ENCODE assay signal across 9 cellular contexts in the genomic region with DNA sequence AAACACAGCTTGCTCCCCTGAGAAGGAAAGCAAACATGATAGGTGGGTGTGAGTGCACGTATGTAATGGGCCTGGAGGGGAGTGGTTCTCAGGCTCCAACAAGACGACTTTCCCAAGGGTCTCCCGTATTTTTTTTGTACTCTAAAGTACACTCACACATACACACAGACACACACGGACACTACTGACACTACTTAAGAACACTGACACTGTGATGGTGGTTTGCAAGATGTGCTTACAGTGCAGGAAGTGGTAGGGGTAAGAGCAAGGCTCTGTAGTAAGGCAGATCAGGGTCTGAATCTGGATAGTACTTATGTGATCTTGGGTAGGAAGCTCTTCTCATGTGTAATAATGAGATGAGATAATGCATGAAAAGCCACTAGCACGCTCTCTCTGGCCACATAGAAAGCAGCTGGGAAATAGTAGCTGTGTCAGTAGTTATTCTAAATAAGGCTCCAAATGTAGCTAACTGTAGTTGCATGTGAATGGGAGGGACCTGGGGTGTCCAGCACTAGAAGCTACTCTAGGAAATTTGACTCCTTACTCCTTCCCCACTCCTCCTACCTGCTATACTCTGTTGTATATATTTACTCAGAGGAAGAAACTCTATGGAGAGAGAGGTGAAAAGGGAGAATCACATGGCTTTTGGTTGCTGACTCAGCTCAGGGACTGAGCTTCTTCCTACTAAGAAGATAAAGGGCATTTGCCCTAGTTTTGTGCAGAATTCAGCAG. TPM values are rescaled to one million over a fixed set of nuclear protein-coding genes. Genes with fewer than 3 reads are reported as not detected.
A peak's percentile ranks its signal among the peaks of the same experiment; 100 is the strongest.
DNase-seq lines count a peak whose midpoint lies in the region; ATAC-seq and TF ChIP-seq lines count a peak whose summit lies in the region.
"Had no signal": no experiment of that assay in that cellular context is flagged by ENCODE, and none has a peak within 500 bp of the region (broad histone marks: within the 10 kb centered on the region; RNA-seq: fewer than 3 reads in every experiment).

No MANE protein-coding gene starts in this region.

- peak overlapping the region; percentile 65 for H3K4me3 Mint-ChIP-seq in activated T-cell treated with anti-CD3 and anti-CD28 coated beads, Interleukin-2, amount 50 U/mL, for 72 hours

- H3K4me1 ChIP-seq in HUES48 (ENCODE audit: control insufficient read depth, insufficient read depth, low read length) (peaks cover 45% of the 10 kb centered on the region), mucosa of descending colon (ENCODE audit: low read depth) (no peaks in the 10 kb centered on the region), esophagus muscularis mucosa (no peaks in the 10 kb centered on the region)
- H3K4me1 ChIP-seq: esophagus squamous epithelium had no signal

- H3K4me3 ChIP-seq in HUES48 (ENCODE audit: low read depth, low read length) (no peak overlapping the region), mucosa of descending colon (no peak overlapping the region), esophagus muscularis mucosa (no peak overlapping the region)
- H3K4me3 ChIP-seq: esophagus squamous epithelium had no signal

- no peaks in the 10 kb centered on the region for H3K36me3 Mint-ChIP-seq in activated T-cell treated with anti-CD3 and anti-CD28 coated beads, Interleukin-2, amount 50 U/mL, for 72 hours (ENCODE audit: insufficient read depth in 2 of 2)

- peak; percentile 34 to 47 for DNase-seq in activated T-cell treated with anti-CD3 and anti-CD28 coated beads, Interleukin-2, amount 50 U/mL, for 72 hours
- no peak for DNase-seq in mucosa of descending colon
- no peak for DNase-seq in esophagus muscularis mucosa (ENCODE audit: extremely low spot score)
- no peak for DNase-seq in Right ventricle myocardium inferior (ENCODE audit: missing footprints)
- DNase-seq: esophagus squamous epithelium had no signal

- H3K9me3 ChIP-seq in HUES48 (ENCODE audit: control insufficient read depth, insufficient read depth, low read length) (no peaks in the 10 kb centered on the region), mucosa of descending colon (no peaks in the 10 kb centered on the region), esophagus muscularis mucosa (no peaks in the 10 kb centered on the region)
- H3K9me3 ChIP-seq: esophagus squamous epithelium had no signal

- no peak for TF ChIP-seq POLR2A in esophagus muscularis mucosa (IDR thresholded peaks at IDR 0.05; ENCODE audit: low read depth)

- intact Hi-C loops in mucosa of descending colon (cut with DNase I, micrococcal nuclease), result no loop called here
- intact Hi-C loops in esophagus muscularis mucosa (cut with DNase I), result no loop called here
- intact Hi-C loops in Right ventricle myocardium inferior (cut with DNase I), result no loop called here

- no peak overlapping the region for H3K9ac ChIP-seq in HUES48 (ENCODE audit: low read depth, low read length)

- WGBS in esophagus muscularis mucosa, result 62% methylated on average over 5 of the region's 5 CpGs

- H3K27ac Mint-ChIP-seq in activated T-cell treated with anti-CD3 and anti-CD28 coated beads, Interleukin-2, amount 50 U/mL, for 72 hours, result peak overlapping the region; percentile 61

- H3K9me3 Mint-ChIP-seq in activated T-cell treated with anti-CD3 and anti-CD28 coated beads, Interleukin-2, amount 50 U/mL, for 72 hours, result no peaks in the 10 kb centered on the region

- peaks cover 42% of the 10 kb centered on the region for H3K4me1 Mint-ChIP-seq in activated T-cell treated with anti-CD3 and anti-CD28 coated beads, Interleukin-2, amount 50 U/mL, for 72 hours (ENCODE audit: low read depth)

- ATAC-seq in GM18498 (IDR thresholded peaks at IDR 0.05; ENCODE audit: unreplicated experiment) (peak; percentile 72), mucosa of descending colon (peak; percentile 86), GM18873 (IDR thresholded peaks at IDR 0.05; ENCODE audit: low FRiP score, unreplicated experiment) (no peak), HG03159 (IDR thresholded peaks at IDR 0.05; ENCODE audit: unreplicated experiment) (no peak), Right ventricle myocardium inferior (no peak)
- peak; percentile 99 for ATAC-seq in activated T-cell treated with anti-CD3 and anti-CD28 coated beads, Interleukin-2, amount 50 U/mL, for 72 hours (replicated peaks in 1 of 2)

- H3K27me3 Mint-ChIP-seq in activated T-cell treated with anti-CD3 and anti-CD28 coated beads, Interleukin-2, amount 50 U/mL, for 72 hours (ENCODE audit: low read depth), result no peaks in the 10 kb centered on the region

- H3K27me3 ChIP-seq in HUES48 (ENCODE audit: control insufficient read depth, insufficient read depth, low read length), result no peaks in the 10 kb centered on the region
- no peaks in the 10 kb centered on the region for H3K27me3 ChIP-seq in esophagus muscularis mucosa
- H3K27me3 ChIP-seq: esophagus squamous epithelium had no signal

- no peak for TF ChIP-seq EP300 in esophagus muscularis mucosa (IDR thresholded peaks at IDR 0.05)

- peak overlapping the region; percentile 72 for H3K27ac ChIP-seq in HUES48 (ENCODE audit: low read depth, low read length)
- H3K27ac ChIP-seq in esophagus muscularis mucosa (replicated peaks in 1 of 4), result no peak overlapping the region

- H3K36me3 ChIP-seq in HUES48 (ENCODE audit: control insufficient read depth, insufficient read depth, low read length) (no peaks in the 10 kb centered on the region), mucosa of descending colon (ENCODE audit: low read depth) (no peaks in the 10 kb centered on the region), esophagus muscularis mucosa (no peaks in the 10 kb centered on the region)
- H3K36me3 ChIP-seq: esophagus squamous epithelium had no signal

- TF ChIP-seq CTCF in mucosa of descending colon (IDR thresholded peaks at IDR 0.05), result no peak
- TF ChIP-seq CTCF in esophagus muscularis mucosa (IDR thresholded peaks at IDR 0.05), result no peak

RNA-seq across cellular contexts. Expression of gene ZBTB24, which starts 8.4 kb away (rescaled TPM):
- 10 to 100 TPM; 14.2 to 15.9 TPM for total RNA-seq in activated T-cell treated with anti-CD3 and anti-CD28 coated beads, Interleukin-2, amount 50 U/mL, for 72 hours
- total RNA-seq in mucosa of descending colon (1 to 10 TPM; 6.5 to 7.7 (median 6.9) TPM), esophagus muscularis mucosa (1 to 10 TPM; 5.3 to 6.4 (median 5.9) TPM), Right ventricle myocardium inferior (2.6 TPM)

RNA-seq across cellular contexts. Expression of gene MICAL1, which starts 35.8 kb away (rescaled TPM):
- 10 to 100 TPM; 70.4 to 76.7 TPM for total RNA-seq in activated T-cell treated with anti-CD3 and anti-CD28 coated beads, Interleukin-2, amount 50 U/mL, for 72 hours
- 10 to 100 TPM; 43.1 to 72.9 (median 57.8) TPM for total RNA-seq in mucosa of descending colon
- 10 to 100 TPM; 20.0 to 27.1 (median 23.5) TPM for total RNA-seq in esophagus muscularis mucosa
- 8.3 TPM for total RNA-seq in Right ventricle myocardium inferior

RNA-seq across cellular contexts. Expression of gene SMPD2, which starts 50.8 kb away (rescaled TPM):
- 1 to 10 TPM; 6.7 to 8.8 TPM for total RNA-seq in activated T-cell treated with anti-CD3 and anti-CD28 coated beads, Interleukin-2, amount 50 U/mL, for 72 hours
- total RNA-seq in mucosa of descending colon (10 to 100 TPM; 13.4 to 24.8 (median 22.7) TPM), esophagus muscularis mucosa (1 to 10 TPM; 4.6 to 7.6 (median 6.4) TPM), Right ventricle myocardium inferior (4.4 TPM)

RNA-seq across cellular contexts. Expression of gene PPIL6, which starts 50.9 kb away (rescaled TPM):
- total RNA-seq in activated T-cell treated with anti-CD3 and anti-CD28 coated beads, Interleukin-2, amount 50 U/mL, for 72 hours, result under 1 TPM; 0.17 to 0.56 TPM
- 1 to 10 TPM in 2 of 3 donors, under 1 TPM in 1; 0.67 to 5.5 (median 2.9) TPM for total RNA-seq in mucosa of descending colon
- 1 to 10 TPM; 2.2 to 9.2 (median 5.5) TPM for total RNA-seq in esophagus muscularis mucosa
- 4.5 TPM for total RNA-seq in Right ventricle myocardium inferior

Comparison
In these comparisons a context has a peak if more than half of its experiments do, and no peak if none do; other contexts are left out.
1. ATAC-seq: peak in GM18498 (single experiment), activated T-cell treated with anti-CD3 and anti-CD28 coated beads, Interleukin-2, amount 50 U/mL, for 72 hours (2 of 2) and mucosa of descending colon (single experiment); none in GM18873 (single experiment), HG03159 (single experiment) and Right ventricle myocardium inferior (single experiment).
2. DNase-seq: peak in activated T-cell treated with anti-CD3 and anti-CD28 coated beads, Interleukin-2, amount 50 U/mL, for 72 hours (2 of 2); none in mucosa of descending colon (0 of 3), esophagus muscularis mucosa (single experiment) and Right ventricle myocardium inferior (single experiment).